In genomic region chr2:217279130-217279529, GRCh38 we compare ENCODE assay signal across 19 cellular contexts.
DNase-seq lines count a peak whose midpoint lies in the region; ATAC-seq and TF ChIP-seq lines count a peak whose summit lies in the region.
"Had no signal": no experiment of that assay in that cellular context is flagged by ENCODE, and none has a peak within 500 bp of the region (broad histone marks: within the 10 kb centered on the region; RNA-seq: fewer than 3 reads in every experiment).

No MANE protein-coding gene starts in this region.

- H3K4me3 Mint-ChIP-seq in nephron (no peak overlapping the region), mesothelial cell of epicardium (no peak overlapping the region)
- H3K4me3 Mint-ChIP-seq: activated CD8-positive, alpha-beta memory T cell treated with anti-CD3 and anti-CD28 coated beads, Interleukin-2, amount 10 ng/mL, durations not matched to agents 7 days and 5 days; natural killer cell treated with Interleukin-12 subunit alpha and Interleukin-12 subunit beta and Interleukin-15 and Interleukin-18, amount 100 ng/mL, for 72 hours; T-helper 17 cell had no signal

- H3K27me3 Mint-ChIP-seq in nephron (ENCODE audit: low read depth) (peaks cover 5% of the 10 kb centered on the region), mesothelial cell of epicardium (ENCODE audit: low read depth) (no peaks in the 10 kb centered on the region)
- H3K27me3 Mint-ChIP-seq: activated CD8-positive, alpha-beta memory T cell treated with anti-CD3 and anti-CD28 coated beads, Interleukin-2, amount 10 ng/mL, durations not matched to agents 7 days and 5 days had no signal

- H3K27ac ChIP-seq in brain microvascular endothelial cell, result peak overlapping the region; percentile 20
- H3K27ac ChIP-seq: body of pancreas had no signal

- TF ChIP-seq CTCF in brain microvascular endothelial cell (IDR thresholded peaks at IDR 0.05; ENCODE audit: low read depth, low read length, missing control alignments), result no peak
- TF ChIP-seq CTCF in nephron (IDR thresholded peaks at IDR 0.05; ENCODE audit: unreplicated experiment in 3 of 3), result no peak
- no peak for TF ChIP-seq CTCF in mesothelial cell of epicardium (IDR thresholded peaks at IDR 0.05; ENCODE audit: unreplicated experiment)

- DNase-seq in left cardiac atrium (no peak), Right ventricle myocardium superior (no peak), brain microvascular endothelial cell (peak; percentile 14), HK-2 (ENCODE audit: unreplicated experiment) (no peak), mesothelial cell of epicardium (ENCODE audit: low spot score in 2 of 2, unreplicated experiment in 2 of 2) (no peak), CD1c-positive myeloid dendritic cell (ENCODE audit: extremely low spot score) (no peak)
- no peak for DNase-seq in stimulated activated CD4-positive, alpha-beta T cell treated with anti-CD3 and anti-CD28 coated beads, Interleukin-12 subunit alpha, Interleukin-12 subunit beta, amount 100 ng/mL, for 4 hours
- DNase-seq: activated CD8-positive, alpha-beta memory T cell treated with anti-CD3 and anti-CD28 coated beads, Interleukin-2, amount 10 ng/mL, durations not matched to agents 7 days and 5 days; body of pancreas; GF-D8; NCI-H1105; stimulated activated CD4-positive, alpha-beta T cell treated with anti-CD3 and anti-CD28 coated beads, Interleukin-2, amount 100 ng/mL, for 48 hours; stimulated activated CD8-positive, alpha-beta memory T cell treated with anti-CD3 and anti-CD28 coated beads, Interleukin-4, amount 100 ng/mL, for 48 hours; T-helper 17 cell had no signal

- H3K4me1 Mint-ChIP-seq in nephron (peaks cover 48% of the 10 kb centered on the region), mesothelial cell of epicardium (peaks cover 35% of the 10 kb centered on the region)
- H3K4me1 Mint-ChIP-seq: activated CD8-positive, alpha-beta memory T cell treated with anti-CD3 and anti-CD28 coated beads, Interleukin-2, amount 10 ng/mL, durations not matched to agents 7 days and 5 days; T-helper 17 cell had no signal

- in situ Hi-C loops in brain microvascular endothelial cell (cut with HindIII; ENCODE audit: low pct_ligation_motif_present, low sequenced_read_pairs), result no loop called here

- peak overlapping the region in 2 of 3 experiments; percentile 64 to 66 for H3K27ac Mint-ChIP-seq in nephron
- no peak overlapping the region for H3K27ac Mint-ChIP-seq in mesothelial cell of epicardium
- H3K27ac Mint-ChIP-seq: activated CD8-positive, alpha-beta memory T cell treated with anti-CD3 and anti-CD28 coated beads, Interleukin-2, amount 10 ng/mL, durations not matched to agents 7 days and 5 days; natural killer cell treated with Interleukin-12 subunit alpha and Interleukin-12 subunit beta and Interleukin-15 and Interleukin-18, amount 100 ng/mL, for 72 hours; T-helper 17 cell had no signal

- H3K9me3 Mint-ChIP-seq in nephron (no peaks in the 10 kb centered on the region), mesothelial cell of epicardium (peaks cover 3% of the 10 kb centered on the region)
- H3K9me3 Mint-ChIP-seq: natural killer cell treated with Interleukin-12 subunit alpha and Interleukin-12 subunit beta and Interleukin-15 and Interleukin-18, amount 100 ng/mL, for 72 hours had no signal

- intact Hi-C loops in left cardiac atrium (cut with DNase I), result no loop called here
- intact Hi-C loops in Right ventricle myocardium superior (cut with DNase I), result no loop called here

- peak; percentile 9 to 16 for ATAC-seq in left cardiac atrium
- ATAC-seq in Right ventricle myocardium superior (ENCODE audit: poor library complexity), result no peak
- ATAC-seq: activated CD8-positive, alpha-beta memory T cell treated with anti-CD3 and anti-CD28 coated beads, Interleukin-2, amount 10 ng/mL, durations not matched to agents 7 days and 5 days; body of pancreas; natural killer cell treated with Interleukin-12 subunit alpha and Interleukin-12 subunit beta and Interleukin-15 and Interleukin-18, amount 100 ng/mL, for 72 hours; T-helper 17 cell had no signal

- no peaks in the 10 kb centered on the region for H3K27me3 ChIP-seq in brain microvascular endothelial cell (replicated peaks)
- H3K27me3 ChIP-seq: body of pancreas, tibial nerve had no signal

- no peaks in the 10 kb centered on the region for H3K36me3 ChIP-seq in brain microvascular endothelial cell (replicated peaks)
- H3K36me3 ChIP-seq: HAP-1, tibial nerve had no signal

- no peak overlapping the region for H3K4me3 ChIP-seq in brain microvascular endothelial cell (ENCODE audit: low read depth, low read length)
- H3K4me3 ChIP-seq: body of pancreas, HAP-1, lung, tibial nerve had no signal

- H3K36me3 Mint-ChIP-seq in nephron (ENCODE audit: low read depth) (no peaks in the 10 kb centered on the region), mesothelial cell of epicardium (no peaks in the 10 kb centered on the region)
- H3K36me3 Mint-ChIP-seq: activated CD8-positive, alpha-beta memory T cell treated with anti-CD3 and anti-CD28 coated beads, Interleukin-2, amount 10 ng/mL, durations not matched to agents 7 days and 5 days; natural killer cell treated with Interleukin-12 subunit alpha and Interleukin-12 subunit beta and Interleukin-15 and Interleukin-18, amount 100 ng/mL, for 72 hours had no signal
